Comparison of ENCODE assay signal across 26 cellular contexts in the genomic region with DNA sequence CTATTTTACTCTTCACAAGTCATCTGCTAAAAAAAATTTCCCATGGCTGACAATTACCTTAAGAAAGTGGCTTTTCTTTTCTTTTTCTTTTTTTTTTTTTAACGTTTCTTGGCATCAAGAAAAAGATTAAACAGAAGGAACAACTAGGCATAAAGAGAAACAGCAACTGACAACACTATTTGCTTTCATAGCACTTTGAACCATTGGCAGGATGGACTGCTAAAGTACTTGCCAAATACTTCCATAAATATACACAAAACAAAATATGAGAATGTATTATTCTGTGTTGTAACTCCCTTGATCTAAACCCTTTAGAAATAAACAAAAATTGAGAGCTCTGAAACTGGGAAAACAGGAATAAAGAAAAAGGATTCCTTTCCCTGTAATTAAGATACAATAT. TPM values are rescaled to one million over a fixed set of nuclear protein-coding genes. Genes with fewer than 3 reads are reported as not detected.
DNase-seq lines count a peak whose midpoint lies in the region; ATAC-seq and TF ChIP-seq lines count a peak whose summit lies in the region.
"Had no signal": no experiment of that assay in that cellular context is flagged by ENCODE, and none has a peak within 500 bp of the region (broad histone marks: within the 10 kb centered on the region; RNA-seq: fewer than 3 reads in every experiment).

No MANE protein-coding gene starts in this region.

- no peaks in the 10 kb centered on the region for H3K27me3 Mint-ChIP-seq in central memory CD8-positive, alpha-beta T cell

- intact Hi-C loops in heart right ventricle (cut with DNase I) (no loop called here), left ventricle myocardium superior (cut with micrococcal nuclease) (no loop called here)

- TF ChIP-seq CTCF in heart right ventricle (IDR thresholded peaks at IDR 0.05): no peak

- peaks cover 0 to 8% (median 0%) of the 10 kb centered on the region in 9 donors for H3K36me3 ChIP-seq in heart right ventricle
- H3K36me3 ChIP-seq in muscle layer of colon (ENCODE audit: insufficient read depth, low read length): peaks cover 4% of the 10 kb centered on the region
- no peaks in the 10 kb centered on the region for H3K36me3 ChIP-seq in skeletal muscle tissue (ENCODE audit: control insufficient read depth in 3 of 3, insufficient read depth in 3 of 3, low read length in 3 of 3)
- H3K36me3 ChIP-seq: SJSA1 had no signal

- WGBS in heart right ventricle, 2 donors: 12% methylated on average over 1 of the region's 1 CpG

- H3K9ac ChIP-seq in muscle layer of colon (ENCODE audit: low read length) (no peak overlapping the region), skeletal muscle tissue (ENCODE audit: low read depth in 1 of 3, low read length in 3 of 3) (peak overlapping the region in 2 of 3 donors; percentile 10 to 69)

- DNase-seq in heart right ventricle: no peak
- no peak for DNase-seq in left ventricle myocardium superior
- no peak for DNase-seq in central memory CD8-positive, alpha-beta T cell (ENCODE audit: low spot score in 2 of 2)
- no peak for DNase-seq in activated CD8-positive, alpha-beta memory T cell treated with anti-CD3 and anti-CD28 coated beads for 24 hours
- no peak for DNase-seq in pons (ENCODE audit: low spot score)
- DNase-seq in RKO (ENCODE audit: low spot score): no peak
- DNase-seq: HCEC 1CT, KBM-7, MV-4-11, NCI-H1105, NCI-H1436 treated with DMSO at 0.1 percent for 48 hours, NCI-H187 treated with DMSO at 0.1 percent for 48 hours, NCI-H2171 treated with DMSO at 0.1 percent for 48 hours, NCI-H345, NCI-H524 treated with DMSO at 0.1 percent for 48 hours, NCI-H774, PC-3 had no signal

- H3K9me3 Mint-ChIP-seq in central memory CD8-positive, alpha-beta T cell: no peaks in the 10 kb centered on the region

- H3K27me3 ChIP-seq in heart right ventricle: no peaks in the 10 kb centered on the region
- H3K27me3 ChIP-seq in muscle layer of colon (ENCODE audit: control insufficient read depth in 1 of 2, insufficient read depth in 2 of 2, low read length in 2 of 2): no peaks in the 10 kb centered on the region
- H3K27me3 ChIP-seq in skeletal muscle tissue (ENCODE audit: control insufficient read depth in 3 of 3, insufficient read depth in 3 of 3, low read length in 3 of 3): no peaks in the 10 kb centered on the region
- H3K27me3 ChIP-seq: SJSA1 had no signal

- H3K4me3 ChIP-seq in heart right ventricle (no peak overlapping the region), muscle layer of colon (ENCODE audit: low read depth in 1 of 2, low read length in 2 of 2) (no peak overlapping the region), skeletal muscle tissue (ENCODE audit: low read length in 3 of 3) (peak overlapping the region in 1 of 3 donors; percentile 41)
- H3K4me3 ChIP-seq: SJSA1 had no signal

- H3K27ac ChIP-seq in heart right ventricle (peak overlapping the region in 8 of 10 donors; percentile 9 to 67 (median 52)), muscle layer of colon (ENCODE audit: low read depth, low read length) (peak overlapping the region; percentile 21), skeletal muscle tissue (ENCODE audit: low read depth, low read length) (peak overlapping the region; percentile 6)
- H3K27ac ChIP-seq: SJSA1 had no signal

- peak overlapping the region; percentile 74 for H3K27ac Mint-ChIP-seq in central memory CD8-positive, alpha-beta T cell (ENCODE audit: low read depth)

- H3K4me1 ChIP-seq in heart right ventricle (peaks cover 0 to 49% (median 26%) of the 10 kb centered on the region in 9 donors), muscle layer of colon (ENCODE audit: insufficient read depth, low read length) (peaks cover 29% of the 10 kb centered on the region), skeletal muscle tissue (ENCODE audit: control insufficient read depth in 3 of 3, insufficient read depth in 3 of 3, low read length in 3 of 3) (peaks cover 8 to 13% (median 11%) of the 10 kb centered on the region in 3 donors)
- H3K4me1 ChIP-seq: SJSA1 had no signal

- peaks cover 11% of the 10 kb centered on the region for H3K36me3 Mint-ChIP-seq in central memory CD8-positive, alpha-beta T cell (ENCODE audit: insufficient read depth)

- H3K9me3 ChIP-seq in heart right ventricle: peaks cover 0 to 11% (median 0%) of the 10 kb centered on the region in 11 donors
- no peaks in the 10 kb centered on the region for H3K9me3 ChIP-seq in muscle layer of colon (ENCODE audit: low read length)
- no peaks in the 10 kb centered on the region for H3K9me3 ChIP-seq in skeletal muscle tissue (ENCODE audit: control insufficient read depth in 3 of 3, low read length in 3 of 3)
- H3K9me3 ChIP-seq: SJSA1 had no signal

- H3K4me1 Mint-ChIP-seq in central memory CD8-positive, alpha-beta T cell: peaks cover 68% of the 10 kb centered on the region

- ATAC-seq in heart right ventricle (no peak), left ventricle myocardium superior (no peak)
- ATAC-seq in central memory CD8-positive, alpha-beta T cell (replicated peaks; ENCODE audit: extremely low read depth, poor library complexity, severe bottlenecking): no peak
- ATAC-seq: PC-3, Right ventricle myocardium inferior had no signal

- H3K4me3 Mint-ChIP-seq in central memory CD8-positive, alpha-beta T cell: no peak overlapping the region

RNA-seq across cellular contexts. Expression of a gene that starts 20.0 kb away (rescaled TPM):
- 1,000 to 10,000 TPM; 1,787 to 3,094 (median 2,650) TPM for total RNA-seq in heart right ventricle
- 100 to 1,000 TPM; 764 to 848 TPM for polyA plus RNA-seq in heart right ventricle
- total RNA-seq in left ventricle myocardium superior: 2,753 TPM
- 18.3 TPM for total RNA-seq in skeletal muscle tissue
- total RNA-seq: A172, H1, LHCN-M2, MCF 10A, PC-3, RPMI7951, SJSA1 had no signal
- polyA plus RNA-seq: H1 had no signal

Comparison
In these comparisons a context has a peak if more than half of its experiments do, and no peak if none do; other contexts are left out.
1. RNA of a gene that starts 20.0 kb away (total RNA-seq): 2,753 TPM in left ventricle myocardium superior (single experiment) and 1,787 to 3,094 TPM in heart right ventricle; 18.3 TPM in skeletal muscle tissue (single experiment); every median in the first group is over 10 times any median in the second.
2. Peak in every context shown above with its lines, with median percentiles within 50 percentile points of each other: H3K27ac ChIP-seq.